Comparison of ENCODE assay signal across 1 cellular context in genomic region chr10:84267503-84268126, GRCh38.
TF ChIP-seq lines count a peak whose summit lies in the region.

No MANE protein-coding gene starts in this region.

TF ChIP-seq in endothelial cell of umbilical vein, 7 proteins besides CTCF, POLR2A, EP300 and RAD21:
- TF ChIP-seq, protein P1, sequence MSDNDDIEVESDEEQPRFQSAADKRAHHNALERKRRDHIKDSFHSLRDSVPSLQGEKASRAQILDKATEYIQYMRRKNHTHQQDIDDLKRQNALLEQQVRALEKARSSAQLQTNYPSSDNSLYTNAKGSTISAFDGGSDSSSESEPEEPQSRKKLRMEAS (IDR thresholded peaks at IDR 0.05; ENCODE audit: insufficient read depth, insufficient read length): no peak
- no peak for TF ChIP-seq FOS (IDR thresholded peaks at IDR 0.05; ENCODE audit: borderline replicate concordance, insufficient read depth, low read length)
- no peak for TF ChIP-seq GATA2 (IDR thresholded peaks at IDR 0.05; ENCODE audit: insufficient read depth, insufficient read length, low read depth, low read length)
- TF ChIP-seq POLR2AphosphoS5 (IDR thresholded peaks at IDR 0.05; ENCODE audit: insufficient read depth, low read depth, low read length): no peak
- TF ChIP-seq MYC (IDR thresholded peaks at IDR 0.05; ENCODE audit: low read depth, low read length): no peak
- TF ChIP-seq JUN (IDR thresholded peaks at IDR 0.05; ENCODE audit: borderline replicate concordance, insufficient read depth, insufficient read length, low read depth): no peak
- no peak for TF ChIP-seq EZH2 (IDR thresholded peaks at IDR 0.05; ENCODE audit: borderline replicate concordance, low read depth, low read length, severe bottlenecking)
